ENCODE assay signal across 22 cellular contexts in the genomic region with DNA sequence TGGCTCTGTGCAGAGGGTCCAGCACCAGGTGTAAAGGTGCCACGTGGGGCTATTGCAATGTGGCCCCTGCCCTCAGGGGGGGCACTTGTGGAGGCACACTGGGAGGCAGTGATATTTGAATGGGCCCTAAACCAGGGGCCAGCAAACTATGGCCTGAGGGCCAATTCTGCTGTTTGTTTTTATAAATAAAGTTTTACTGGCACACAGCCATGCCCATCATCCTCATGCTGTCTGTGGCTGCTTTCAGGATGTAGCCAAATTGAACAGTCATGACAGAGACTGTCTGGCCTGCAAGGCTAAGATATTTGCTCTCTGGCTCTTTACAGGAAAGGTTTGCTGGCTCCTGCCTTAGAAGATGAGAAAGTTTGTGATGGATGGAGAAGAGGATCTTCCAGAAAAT.
"Had no signal": no experiment of that assay in that cellular context is flagged by ENCODE, and none has a peak within 500 bp of the region (broad histone marks: within the 10 kb centered on the region; RNA-seq: fewer than 3 reads in every experiment).

No MANE protein-coding gene starts in this region.

- H3K36me3 ChIP-seq: adrenal gland, gastrocnemius medialis had no signal

- H3K9me3 Mint-ChIP-seq: activated T-cell treated with anti-CD3 and anti-CD28 coated beads, Interleukin-2, amount 50 U/mL, for 24 hours; activated T-helper 17 cell treated with anti-CD3 and anti-CD28 coated beads, Interleukin-2, amount 50 U/mL, for 72 hours; central memory CD8-positive, alpha-beta T cell; T-helper 1 cell treated with Interleukin-12 subunit alpha and Interleukin-12 subunit beta and Interleukin-4 antibody, amounts not matched to agents 30 μg/mL and 1 μg/mL, for 36 hours; type B pancreatic cell; WTC11 had no signal

- ATAC-seq: activated T-helper 17 cell treated with anti-CD3 and anti-CD28 coated beads, Interleukin-2, amount 50 U/mL, for 72 hours; gastrocnemius medialis; WTC11 had no signal

- H3K4me3 Mint-ChIP-seq: activated naive CD8-positive, alpha-beta T cell; activated T-cell treated with anti-CD3 and anti-CD28 coated beads, Interleukin-2, amount 50 U/mL, for 24 hours; activated T-helper 17 cell treated with anti-CD3 and anti-CD28 coated beads, Interleukin-2, amount 50 U/mL, for 72 hours; central memory CD8-positive, alpha-beta T cell; T-helper 1 cell treated with Interleukin-12 subunit alpha and Interleukin-12 subunit beta and Interleukin-4 antibody, amounts not matched to agents 30 μg/mL and 1 μg/mL, for 36 hours; type B pancreatic cell; WTC11 had no signal

- H3K4me3 ChIP-seq: adrenal gland, ascending aorta, coronary artery, esophagus muscularis mucosa, gastrocnemius medialis, sigmoid colon, testis had no signal

- H3K27ac ChIP-seq: adrenal gland, ascending aorta, coronary artery, esophagus muscularis mucosa, gastrocnemius medialis, parathyroid adenoma, sigmoid colon, testis had no signal

- DNase-seq: activated T-cell treated with anti-CD3 and anti-CD28 coated beads, Interleukin-2, amount 50 U/mL, for 24 hours; adrenal gland; gastrocnemius medialis; head of caudate nucleus; hypothalamus; nucleus accumbens; sigmoid colon; stimulated activated CD4-positive, alpha-beta T cell treated with anti-CD3 and anti-CD28 coated beads, Interleukin-2, amount 100 ng/mL, for 48 hours; stimulated activated CD8-positive, alpha-beta memory T cell treated with anti-CD3 and anti-CD28 coated beads, Interleukin-4, amount 100 ng/mL, for 48 hours; stimulated activated naive CD4-positive, alpha-beta T cell; T1000; testis had no signal

- H3K27me3 Mint-ChIP-seq: activated naive CD8-positive, alpha-beta T cell; activated T-cell treated with anti-CD3 and anti-CD28 coated beads, Interleukin-2, amount 50 U/mL, for 24 hours; activated T-helper 17 cell treated with anti-CD3 and anti-CD28 coated beads, Interleukin-2, amount 50 U/mL, for 72 hours; central memory CD8-positive, alpha-beta T cell had no signal

- H3K36me3 Mint-ChIP-seq: activated naive CD8-positive, alpha-beta T cell; type B pancreatic cell; WTC11 had no signal

- H3K27ac Mint-ChIP-seq: activated naive CD8-positive, alpha-beta T cell; activated T-cell treated with anti-CD3 and anti-CD28 coated beads, Interleukin-2, amount 50 U/mL, for 24 hours; activated T-helper 17 cell treated with anti-CD3 and anti-CD28 coated beads, Interleukin-2, amount 50 U/mL, for 72 hours; T-helper 1 cell treated with Interleukin-12 subunit alpha and Interleukin-12 subunit beta and Interleukin-4 antibody, amounts not matched to agents 30 μg/mL and 1 μg/mL, for 36 hours; WTC11 had no signal

- H3K4me1 ChIP-seq: adrenal gland, ascending aorta, esophagus muscularis mucosa, gastrocnemius medialis, parathyroid adenoma, sigmoid colon, testis had no signal

- H3K9me3 ChIP-seq: adrenal gland, ascending aorta, esophagus muscularis mucosa, gastrocnemius medialis, sigmoid colon, testis had no signal

- H3K27me3 ChIP-seq: adrenal gland, ascending aorta, esophagus muscularis mucosa, gastrocnemius medialis, sigmoid colon, testis had no signal

- H3K4me1 Mint-ChIP-seq: activated T-helper 17 cell treated with anti-CD3 and anti-CD28 coated beads, Interleukin-2, amount 50 U/mL, for 72 hours; central memory CD8-positive, alpha-beta T cell; WTC11 had no signal
